ENCODE assay signal across 9 cellular contexts in genomic region chr10:113126506-113127192, GRCh38.
DNase-seq lines count a peak whose midpoint lies in the region; ATAC-seq and TF ChIP-seq lines count a peak whose summit lies in the region.
"Had no signal": no experiment of that assay in that cellular context is flagged by ENCODE, and none has a peak within 500 bp of the region (broad histone marks: within the 10 kb centered on the region; RNA-seq: fewer than 3 reads in every experiment).

No MANE protein-coding gene starts in this region.

- DNase-seq in NCI-H1436 (lab: John Stamatoyannopoulos, UW) (peak; percentile 75), NCI-H1436 treated with DMSO at 0.1 percent for 48 hours (lab: John Stamatoyannopoulos, UW) (no peak), NCI-H2171 (lab: John Stamatoyannopoulos, UW) (peak; percentile 33), lower lobe of right lung (peak; percentile 78), NCI-H187 treated with DMSO at 0.1 percent for 48 hours (lab: John Stamatoyannopoulos, UW) (no peak)
- peak; percentile 46 to 47 for DNase-seq in activated CD4-positive, alpha-beta T cell treated with anti-CD3 and anti-CD28 coated beads, Interleukin-2, amount 50 U/mL, for 48 hours
- peak; percentile 50 for DNase-seq in stimulated activated CD4-positive, alpha-beta T cell treated with anti-CD3 and anti-CD28 coated beads, Interleukin-4, amount 100 ng/mL, for 1 hour

- H3K9ac ChIP-seq in duodenal mucosa (ENCODE audit: low read depth in 1 of 2, low read length in 2 of 2), result no peak overlapping the region
- H3K9ac ChIP-seq: BLaER1 had no signal

- H3K27me3 ChIP-seq in duodenal mucosa (ENCODE audit: control insufficient read depth in 1 of 2, insufficient read depth in 2 of 2, low read length in 2 of 2), result no peaks in the 10 kb centered on the region
- no peaks in the 10 kb centered on the region for H3K27me3 ChIP-seq in lower lobe of right lung (ENCODE audit: low read depth)

- peak; percentile 73 for TF ChIP-seq CTCF in lower lobe of right lung (IDR thresholded peaks at IDR 0.05)

- no peaks in the 10 kb centered on the region for H3K36me3 ChIP-seq in duodenal mucosa (ENCODE audit: control insufficient read depth in 1 of 2, insufficient read depth in 2 of 2, low read length in 2 of 2)
- H3K36me3 ChIP-seq in lower lobe of right lung, result no peaks in the 10 kb centered on the region

- peaks cover 3 to 13% of the 10 kb centered on the region in 2 donors for H3K4me1 ChIP-seq in duodenal mucosa (ENCODE audit: control insufficient read depth in 1 of 2, insufficient read depth in 2 of 2, low read length in 2 of 2)
- H3K4me1 ChIP-seq in lower lobe of right lung, result peaks cover 10% of the 10 kb centered on the region

- H3K27ac ChIP-seq in duodenal mucosa (ENCODE audit: low read depth, low read length) (no peak overlapping the region), lower lobe of right lung (no peak overlapping the region)
- H3K27ac ChIP-seq: BLaER1 had no signal

- H3K9me3 ChIP-seq in duodenal mucosa (ENCODE audit: control insufficient read depth in 1 of 2, low read length in 2 of 2) (no peaks in the 10 kb centered on the region), lower lobe of right lung (no peaks in the 10 kb centered on the region)
- H3K9me3 ChIP-seq: BLaER1 had no signal

- peak; percentile 98 to 99 for ATAC-seq in lower lobe of right lung

- intact Hi-C loops in lower lobe of right lung (cut with DNase I), result no loop called here

- H3K4me3 ChIP-seq in duodenal mucosa (ENCODE audit: low read depth in 1 of 2, low read length in 2 of 2) (peak overlapping the region; percentile 41 to 43), lower lobe of right lung (peak overlapping the region; percentile 35)
- H3K4me3 ChIP-seq: BLaER1 had no signal

Comparison
In these comparisons a context has a peak if more than half of its experiments do, and no peak if none do; other contexts are left out.
1. DNase-seq: peak in NCI-H1436 (single experiment), NCI-H2171 (single experiment), activated CD4-positive, alpha-beta T cell treated with anti-CD3 and anti-CD28 coated beads, Interleukin-2, amount 50 U/mL, for 48 hours (2 of 2), lower lobe of right lung (single experiment) and stimulated activated CD4-positive, alpha-beta T cell treated with anti-CD3 and anti-CD28 coated beads, Interleukin-4, amount 100 ng/mL, for 1 hour (single experiment); none in NCI-H1436 treated with DMSO at 0.1 percent for 48 hours (single experiment) and NCI-H187 treated with DMSO at 0.1 percent for 48 hours (single experiment).